Comparison of ENCODE assay signal across 12 cellular contexts in the genomic region with DNA sequence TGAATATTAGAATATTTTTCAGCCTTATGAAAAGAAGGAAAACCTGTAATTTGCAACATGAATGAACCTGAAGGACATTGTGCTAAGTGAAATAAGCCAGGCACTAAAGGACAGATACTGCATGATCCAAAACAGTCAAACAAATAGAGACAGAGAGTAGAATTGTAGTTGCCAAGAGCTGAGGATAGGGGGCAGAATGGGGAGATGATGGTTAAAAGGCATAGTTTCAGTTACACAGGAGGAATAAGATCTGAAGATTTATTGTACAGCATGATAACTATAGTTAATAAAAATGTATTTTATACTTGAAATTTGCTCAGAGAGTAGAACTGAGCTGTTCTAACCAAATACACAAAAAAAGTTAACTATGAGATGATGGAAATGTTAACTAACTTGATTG.
DNase-seq lines count a peak whose midpoint lies in the region; ATAC-seq and TF ChIP-seq lines count a peak whose summit lies in the region.
"Had no signal": no experiment of that assay in that cellular context is flagged by ENCODE, and none has a peak within 500 bp of the region (broad histone marks: within the 10 kb centered on the region; RNA-seq: fewer than 3 reads in every experiment).

No MANE protein-coding gene starts in this region.

- H3K4me1 ChIP-seq in Caco-2 (no peaks in the 10 kb centered on the region; the same call in 1 of the 2 replicates), foreskin keratinocyte (no peaks in the 10 kb centered on the region)

- H3K9me3 Mint-ChIP-seq in Caco-2 (ENCODE audit: unreplicated experiment) = peaks cover 16% of the 10 kb centered on the region
- H3K9me3 Mint-ChIP-seq: central memory CD8-positive, alpha-beta T cell had no signal

- H3K36me3 Mint-ChIP-seq in Caco-2 (ENCODE audit: insufficient read depth, unreplicated experiment) = no peaks in the 10 kb centered on the region

- ATAC-seq in GM21367 (IDR thresholded peaks at IDR 0.05; ENCODE audit: unreplicated experiment) (peak; percentile 56), foreskin keratinocyte (no peak), GM18909 (IDR thresholded peaks at IDR 0.05; ENCODE audit: poor library complexity, unreplicated experiment) (no peak)

- H3K27ac Mint-ChIP-seq in Caco-2 (ENCODE audit: unreplicated experiment) = no peak overlapping the region

- no peaks in the 10 kb centered on the region for H3K27me3 ChIP-seq in Caco-2 (replicated peaks; ENCODE audit: control insufficient read depth, insufficient read depth, low read length)
- H3K27me3 ChIP-seq in foreskin keratinocyte = no peaks in the 10 kb centered on the region

- no peaks in the 10 kb centered on the region for H3K36me3 ChIP-seq in Caco-2 (ENCODE audit: control insufficient read depth, insufficient read depth, low read length)

- no peak overlapping the region for H3K4me3 Mint-ChIP-seq in Caco-2 (ENCODE audit: unreplicated experiment)
- H3K4me3 Mint-ChIP-seq: central memory CD8-positive, alpha-beta T cell had no signal

- POLR2A ChIA-PET in Caco-2 (lab: Charles Lee) = no interaction called here

- peaks cover 13% of the 10 kb centered on the region for H3K4me1 Mint-ChIP-seq in Caco-2 (ENCODE audit: low read depth, unreplicated experiment)
- H3K4me1 Mint-ChIP-seq: central memory CD8-positive, alpha-beta T cell had no signal

- H3K9me3 ChIP-seq in Caco-2 = 0 out of 2 replicates have a peak, but pooled peaks cover 3% of the 10 kb centered on the region

- no peak for DNase-seq in Caco-2
- peak; percentile 9 for DNase-seq in RPMI8226
- no peak for DNase-seq in foreskin keratinocyte
- no peak for DNase-seq in DMS153 treated with DMSO at 0.1 percent for 48 hours (lab: John Stamatoyannopoulos, UW; ENCODE audit: unreplicated experiment)
- DNase-seq in NCI-H446 (lab: John Stamatoyannopoulos, UW) = no peak
- no peak for DNase-seq in NCI-H2196 treated with DMSO at 0.1 percent for 48 hours (lab: John Stamatoyannopoulos, UW; ENCODE audit: unreplicated experiment)
- DNase-seq: activated CD8-positive, alpha-beta memory T cell treated with anti-CD3 and anti-CD28 coated beads, Interleukin-2, amount 50 U/mL, for 48 hours; GDM1; NCI-H2081 had no signal

- intact Hi-C loops in Caco-2 (cut with micrococcal nuclease; ENCODE audit: unreplicated experiment) = no loop called here

- BruUV-seq in Caco-2 (replicated peaks; lab: Mats Ljungman, UMichigan) = no TSS peak

- CTCF ChIA-PET in Caco-2 (lab: Charles Lee) = interaction anchor here (1.1 kb wide), 1 partner anchor 260 kb away, joined by 3 read pairs; no protein-coding TSS in a partner anchor

- H3K27me3 Mint-ChIP-seq in Caco-2 (ENCODE audit: insufficient read depth, unreplicated experiment) = no peaks in the 10 kb centered on the region
- H3K27me3 Mint-ChIP-seq: central memory CD8-positive, alpha-beta T cell had no signal

- no peak overlapping the region for H3K4me3 ChIP-seq in Caco-2 (ENCODE audit: low read depth, low read length)

- TF ChIP-seq CTCF in Caco-2 (IDR thresholded peaks at IDR 0.05; ENCODE audit: insufficient read depth in 1 of 2, low read depth in 1 of 2, low read length in 1 of 2, severe bottlenecking in 1 of 2, unreplicated experiment in 1 of 2) = peak; percentile 18 to 25
- TF ChIP-seq CTCF in foreskin keratinocyte (conservative IDR thresholded peaks at IDR 0.05) = peak; percentile 44

- no peak overlapping the region for H3K27ac ChIP-seq in foreskin keratinocyte
